ENCODE assay signal across 19 cellular contexts in genomic region chr16:65546353-65546791, GRCh38.
DNase-seq lines count a peak whose midpoint lies in the region; ATAC-seq and TF ChIP-seq lines count a peak whose summit lies in the region.
"Had no signal": no experiment of that assay in that cellular context is flagged by ENCODE, and none has a peak within 500 bp of the region (broad histone marks: within the 10 kb centered on the region; RNA-seq: fewer than 3 reads in every experiment).

No MANE protein-coding gene starts in this region.

- no peak for ATAC-seq in activated naive CD8-positive, alpha-beta T cell treated with anti-CD3 and anti-CD28 coated beads, Interleukin-2, amount 50 U/mL, for 24 hours
- ATAC-seq: stimulated activated naive CD8-positive, alpha-beta T cell treated with anti-CD3 and anti-CD28 coated beads, Interleukin-15, Interleukin-2, amounts not matched to agents 100 U/mL and 50 U/mL, for 24 hours had no signal

- H3K4me1 ChIP-seq in mesendoderm (ENCODE audit: control insufficient read depth, low read depth, low read length) = peaks cover 8% of the 10 kb centered on the region
- H3K4me1 ChIP-seq in uterus = no peaks in the 10 kb centered on the region
- H3K4me1 ChIP-seq: BLaER1 treated with 17β-estradiol and CSF1 and Interleukin-3, amounts not matched to agents 10 nM and 100 nM had no signal

- H3K4me3 Mint-ChIP-seq in activated naive CD8-positive, alpha-beta T cell treated with anti-CD3 and anti-CD28 coated beads, Interleukin-2, amount 50 U/mL, for 24 hours = no peak overlapping the region
- H3K4me3 Mint-ChIP-seq: activated CD4-positive, alpha-beta memory T cell treated with anti-CD3 and anti-CD28 coated beads for 36 hours had no signal

- H3K36me3 Mint-ChIP-seq in activated naive CD8-positive, alpha-beta T cell treated with anti-CD3 and anti-CD28 coated beads, Interleukin-2, amount 50 U/mL, for 24 hours (ENCODE audit: low read depth) = no peaks in the 10 kb centered on the region
- H3K36me3 Mint-ChIP-seq: activated CD4-positive, alpha-beta memory T cell treated with anti-CD3 and anti-CD28 coated beads for 36 hours had no signal

- H3K27ac ChIP-seq in mesendoderm (ENCODE audit: low read depth, low read length) (no peak overlapping the region), uterus (no peak overlapping the region)
- H3K27ac ChIP-seq: BLaER1 treated with 17β-estradiol and CSF1 and Interleukin-3, amounts not matched to agents 10 nM and 100 nM had no signal

- no peak overlapping the region for H3K27ac Mint-ChIP-seq in activated naive CD8-positive, alpha-beta T cell treated with anti-CD3 and anti-CD28 coated beads, Interleukin-2, amount 50 U/mL, for 24 hours
- H3K27ac Mint-ChIP-seq: activated CD4-positive, alpha-beta memory T cell treated with anti-CD3 and anti-CD28 coated beads for 36 hours had no signal

- no peaks in the 10 kb centered on the region for H3K79me2 ChIP-seq in mesendoderm (ENCODE audit: control insufficient read depth, insufficient read depth, low read length)

- H3K18ac ChIP-seq in mesendoderm (ENCODE audit: low read length) = peak overlapping the region; percentile 69

- H3K9me3 Mint-ChIP-seq in activated naive CD8-positive, alpha-beta T cell treated with anti-CD3 and anti-CD28 coated beads, Interleukin-2, amount 50 U/mL, for 24 hours = peaks cover 12% of the 10 kb centered on the region

- intact Hi-C loops in uterus (cut with DNase I; ENCODE audit: low total_unique reads) = no loop called here

- H3K4ac ChIP-seq in mesendoderm (ENCODE audit: low read depth, low read length) = no peak overlapping the region

- peak overlapping the region; percentile 3 for H3K56ac ChIP-seq in mesendoderm (ENCODE audit: low read length)

- H3K36me3 ChIP-seq in mesendoderm (ENCODE audit: control insufficient read depth, insufficient read depth, low read length) (no peaks in the 10 kb centered on the region), uterus (no peaks in the 10 kb centered on the region)
- H3K36me3 ChIP-seq: BLaER1 treated with 17β-estradiol and CSF1 and Interleukin-3, amounts not matched to agents 10 nM and 100 nM had no signal

- no peak for TF ChIP-seq CTCF in uterus (IDR thresholded peaks at IDR 0.05)
- no peak for TF ChIP-seq CTCF in GM20000 (IDR thresholded peaks at IDR 0.05; ENCODE audit: extremely low read depth, missing control alignments)

- H3K27me3 Mint-ChIP-seq in activated naive CD8-positive, alpha-beta T cell treated with anti-CD3 and anti-CD28 coated beads, Interleukin-2, amount 50 U/mL, for 24 hours = no peaks in the 10 kb centered on the region
- H3K27me3 Mint-ChIP-seq: activated CD4-positive, alpha-beta memory T cell treated with anti-CD3 and anti-CD28 coated beads for 36 hours had no signal

- no peaks in the 10 kb centered on the region for H3K9me3 ChIP-seq in uterus

- H3K4me1 Mint-ChIP-seq in activated naive CD8-positive, alpha-beta T cell treated with anti-CD3 and anti-CD28 coated beads, Interleukin-2, amount 50 U/mL, for 24 hours = no peaks in the 10 kb centered on the region

- no peak overlapping the region for H2BK15ac ChIP-seq in mesendoderm (replicated peaks; ENCODE audit: low read depth)

- H2AK5ac ChIP-seq in mesendoderm (ENCODE audit: low read length) = no peak overlapping the region

- DNase-seq in EH (ENCODE audit: low read depth) = peak; percentile 78
- peak; percentile 82 for DNase-seq in RPMI7951 (ENCODE audit: low read depth)
- peak; percentile 23 for DNase-seq in fibroblast of gingiva (ENCODE audit: low read depth)
- DNase-seq in mesendoderm = peak; percentile 47
- no peak for DNase-seq in uterus
- no peak for DNase-seq in GM20000 (ENCODE audit: low spot score)
- no peak for DNase-seq in occipital lobe (lab: John Stamatoyannopoulos, UW)
- DNase-seq in activated naive CD8-positive, alpha-beta T cell treated with anti-CD3 and anti-CD28 coated beads, Interleukin-2, amount 50 U/mL, for 24 hours = no peak
- DNase-seq: activated CD4-positive, alpha-beta memory T cell treated with anti-CD3 and anti-CD28 coated beads for 36 hours; amygdala; DMS53; foreskin melanocyte; midbrain; MV-4-11; NCI-H2171; nucleus accumbens; small intestine; stimulated activated naive CD8-positive, alpha-beta T cell treated with anti-CD3 and anti-CD28 coated beads, Interleukin-15, Interleukin-2, amounts not matched to agents 100 U/mL and 50 U/mL, for 24 hours had no signal

- no peak overlapping the region for H3K4me2 ChIP-seq in mesendoderm (ENCODE audit: low read length)
- H3K4me2 ChIP-seq: BLaER1 treated with 17β-estradiol and CSF1 and Interleukin-3, amounts not matched to agents 10 nM and 100 nM had no signal

- no peaks in the 10 kb centered on the region for H3K27me3 ChIP-seq in mesendoderm (ENCODE audit: insufficient read depth, low read length, poor library complexity)
- no peaks in the 10 kb centered on the region for H3K27me3 ChIP-seq in uterus
- H3K27me3 ChIP-seq: BLaER1 treated with 17β-estradiol and CSF1 and Interleukin-3, amounts not matched to agents 10 nM and 100 nM had no signal

- no peaks in the 10 kb centered on the region for H3K79me1 ChIP-seq in mesendoderm (ENCODE audit: low read length)

- no peak overlapping the region for H2BK120ac ChIP-seq in mesendoderm (ENCODE audit: low read depth, low read length)

- H3K4me3 ChIP-seq in mesendoderm (ENCODE audit: low read length) (no peak overlapping the region), uterus (no peak overlapping the region)
- H3K4me3 ChIP-seq: BLaER1 treated with 17β-estradiol and CSF1 and Interleukin-3, amounts not matched to agents 10 nM and 100 nM had no signal

- no peak overlapping the region for H4K5ac ChIP-seq in mesendoderm (ENCODE audit: low read length)

- H3K23ac ChIP-seq in mesendoderm (ENCODE audit: low read length) = no peak overlapping the region

- TF ChIP-seq POLR2A in uterus (IDR thresholded peaks at IDR 0.05) = no peak

- H3K9ac ChIP-seq in mesendoderm (ENCODE audit: low read length) = no peak overlapping the region
- H3K9ac ChIP-seq: BLaER1 treated with 17β-estradiol and CSF1 and Interleukin-3, amounts not matched to agents 10 nM and 100 nM had no signal

- H2BK5ac ChIP-seq in mesendoderm (ENCODE audit: low read length) = no peak overlapping the region

- no CpG with 5 or more reads among the region's 3 CpGs for WGBS in mesendoderm (ENCODE audit: extremely low coverage, insufficient coverage, low lambda C conversion rate)

- H4K8ac ChIP-seq in mesendoderm (ENCODE audit: low read depth, low read length) = no peak overlapping the region

Comparison
In these comparisons a context has a peak if more than half of its experiments do, and no peak if none do; other contexts are left out.
1. DNase-seq: peak in EH (single experiment), RPMI7951 (single experiment), fibroblast of gingiva (single experiment) and mesendoderm (single experiment); none in uterus (0 of 2), GM20000 (single experiment), occipital lobe (single experiment) and activated naive CD8-positive, alpha-beta T cell treated with anti-CD3 and anti-CD28 coated beads, Interleukin-2, amount 50 U/mL, for 24 hours (single experiment).